ENCODE assay signal across 9 cellular contexts in the genomic region with DNA sequence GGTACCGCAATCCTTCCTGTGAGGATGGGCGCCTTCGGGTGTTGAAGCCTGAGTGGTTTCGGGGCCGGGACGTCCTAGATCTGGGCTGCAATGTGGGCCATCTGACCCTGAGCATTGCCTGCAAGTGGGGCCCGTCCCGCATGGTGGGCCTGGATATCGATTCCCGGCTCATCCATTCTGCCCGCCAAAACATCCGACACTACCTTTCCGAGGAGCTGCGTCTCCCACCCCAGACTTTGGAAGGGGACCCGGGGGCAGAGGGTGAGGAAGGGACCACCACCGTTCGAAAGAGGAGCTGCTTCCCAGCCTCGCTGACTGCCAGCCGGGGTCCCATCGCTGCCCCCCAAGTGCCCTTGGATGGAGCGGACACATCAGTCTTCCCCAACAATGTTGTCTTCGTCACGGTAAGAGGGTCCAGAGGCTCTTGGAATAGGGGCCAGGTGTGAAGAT. TPM values are rescaled to one million over a fixed set of nuclear protein-coding genes. Genes with fewer than 3 reads are reported as not detected.
DNase-seq lines count a peak whose midpoint lies in the region; ATAC-seq and TF ChIP-seq lines count a peak whose summit lies in the region.
"Had no signal": no experiment of that assay in that cellular context is flagged by ENCODE, and none has a peak within 500 bp of the region (broad histone marks: within the 10 kb centered on the region; RNA-seq: fewer than 3 reads in every experiment).

No MANE protein-coding gene starts in this region.

- peak overlapping the region in 3 of 5 donors; percentile 97 to 100 (median 100) for H3K27ac ChIP-seq in adrenal gland
- peak overlapping the region; percentile 20 to 100 (median 99) for H3K27ac ChIP-seq in upper lobe of left lung

- TF ChIP-seq EP300 in upper lobe of left lung (IDR thresholded peaks at IDR 0.05), result no peak

- H3K27me3 Mint-ChIP-seq in activated naive CD4-positive, alpha-beta T cell treated with anti-CD3 and anti-CD28 coated beads, Interleukin-2, amount 50 U/mL, for 24 hours, result no peaks in the 10 kb centered on the region

- 87 to 94% (median 91%) methylated on average over 8 to 23 of the region's 23 CpGs for WGBS in adrenal gland, 4 donors
- 87 to 89% methylated on average over 14 to 23 of the region's 23 CpGs for WGBS in upper lobe of left lung, 2 donors

- H3K36me3 Mint-ChIP-seq in activated naive CD4-positive, alpha-beta T cell treated with anti-CD3 and anti-CD28 coated beads, Interleukin-2, amount 50 U/mL, for 24 hours, result peaks cover 15% of the 10 kb centered on the region

- H3K4me3 Mint-ChIP-seq in activated naive CD4-positive, alpha-beta T cell treated with anti-CD3 and anti-CD28 coated beads, Interleukin-2, amount 50 U/mL, for 24 hours, result peak overlapping the region; percentile 89

- no peak for TF ChIP-seq CTCF in adrenal gland (IDR thresholded peaks at IDR 0.05)
- TF ChIP-seq CTCF in upper lobe of left lung (IDR thresholded peaks at IDR 0.05), result no peak
- no peak for TF ChIP-seq CTCF in GM10248 (IDR thresholded peaks at IDR 0.05; ENCODE audit: control extremely low read depth, extremely low read depth, low read depth, missing control alignments)

- POLR2A ChIA-PET in GM10248 (lab: Yijun Ruan, JAX), result no interaction called here

- intact Hi-C loops in adrenal gland (cut with DNase I), result no loop called here

- TF ChIP-seq POLR2A in adrenal gland (IDR thresholded peaks at IDR 0.05), result no peak
- no peak for TF ChIP-seq POLR2A in upper lobe of left lung (IDR thresholded peaks at IDR 0.05)

- ATAC-seq in upper lobe of left lung (ENCODE audit: low FRiP score in 2 of 2), result no peak

- H3K4me1 ChIP-seq in adrenal gland (replicated peaks in 1 of 2), result peaks cover 29 to 57% of the 10 kb centered on the region in 2 donors
- H3K4me1 ChIP-seq in upper lobe of left lung, result peaks cover 32 to 61% (median 39%) of the 10 kb centered on the region in 4 donors

- H3K9me3 ChIP-seq in adrenal gland (replicated peaks in 1 of 3), result no peaks in the 10 kb centered on the region
- H3K9me3 ChIP-seq in upper lobe of left lung, result peaks cover 0 to 6% (median 0%) of the 10 kb centered on the region in 4 donors

- no peak for DNase-seq in activated naive CD4-positive, alpha-beta T cell treated with anti-CD3 and anti-CD28 coated beads, Interleukin-2, amount 50 U/mL, for 16 hours
- DNase-seq in adrenal gland (peak in 2 of 7 donors; percentile 10 to 54), mesenteric fat pad (ENCODE audit: low spot score) (peak; percentile 84), upper lobe of left lung (no peak), DMS114 treated with DMSO at 0.1 percent for 48 hours (lab: John Stamatoyannopoulos, UW; ENCODE audit: unreplicated experiment) (no peak), GM10248 (ENCODE audit: extremely low spot score) (no peak)
- no peak for DNase-seq in stimulated activated naive CD4-positive, alpha-beta T cell (lab: John Stamatoyannopoulos, UW)
- DNase-seq: DMS79 treated with DMSO at 0.1 percent for 48 hours had no signal

- no peaks in the 10 kb centered on the region for H3K9me3 Mint-ChIP-seq in activated naive CD4-positive, alpha-beta T cell treated with anti-CD3 and anti-CD28 coated beads, Interleukin-2, amount 50 U/mL, for 24 hours

- H3K27ac Mint-ChIP-seq in activated naive CD4-positive, alpha-beta T cell treated with anti-CD3 and anti-CD28 coated beads, Interleukin-2, amount 50 U/mL, for 24 hours, result peak overlapping the region; percentile 70

- no peaks in the 10 kb centered on the region for H3K27me3 ChIP-seq in adrenal gland
- H3K27me3 ChIP-seq in upper lobe of left lung, result no peaks in the 10 kb centered on the region

- H3K4me3 ChIP-seq in adrenal gland, result no peak overlapping the region
- H3K4me3 ChIP-seq in upper lobe of left lung, result peak overlapping the region in 3 of 4 donors; percentile 89 to 94 (median 93)

- H3K36me3 ChIP-seq in adrenal gland (replicated peaks in 1 of 2) (peaks cover 0 to 29% of the 10 kb centered on the region in 2 donors), upper lobe of left lung (peaks cover 5 to 32% (median 26%) of the 10 kb centered on the region in 4 donors)

- CTCF ChIA-PET in GM10248 (lab: Yijun Ruan, JAX), result interaction anchor here (1.0 kb wide), 1 partner anchor 51 kb away, joined by 3 read pairs; no protein-coding TSS in a partner anchor

- peaks cover 45% of the 10 kb centered on the region for H3K4me1 Mint-ChIP-seq in activated naive CD4-positive, alpha-beta T cell treated with anti-CD3 and anti-CD28 coated beads, Interleukin-2, amount 50 U/mL, for 24 hours

RNA-seq across cellular contexts. Expression of gene MEPCE, which starts 1.7 kb away (rescaled TPM):
- 10 to 100 TPM; 24.8 to 76.8 (median 51.8) TPM for total RNA-seq in adrenal gland
- polyA plus RNA-seq in adrenal gland, result 10 to 100 TPM; 36.7 to 54.6 (median 47.9) TPM
- total RNA-seq in mesenteric fat pad, result 25.9 TPM
- total RNA-seq in upper lobe of left lung, result 10 to 100 TPM; 19.3 to 45.4 (median 37.9) TPM

RNA-seq across cellular contexts. Expression of gene ZCWPW1, which starts 2.8 kb away (rescaled TPM):
- total RNA-seq in adrenal gland (1 to 10 TPM; 1.0 to 5.8 (median 3.8) TPM), mesenteric fat pad (3.2 TPM), upper lobe of left lung (1 to 10 TPM; 3.8 to 6.3 (median 5.2) TPM)
- 10 to 100 TPM in 2 of 3 donors, 1 to 10 TPM in 1; 5.0 to 20.2 (median 14.6) TPM for polyA plus RNA-seq in adrenal gland

RNA-seq across cellular contexts. Expression of gene PPP1R35, which starts 5.0 kb away (rescaled TPM):
- total RNA-seq in adrenal gland, result 10 to 100 TPM; 29.9 to 64.9 (median 49.7) TPM
- polyA plus RNA-seq in adrenal gland, result 100 to 1,000 TPM in 2 of 3 donors, 1 to 10 TPM in 1; 8.5 to 283 (median 231) TPM
- total RNA-seq in mesenteric fat pad, result 24.8 TPM
- 10 to 100 TPM; 24.3 to 56.8 (median 30.0) TPM for total RNA-seq in upper lobe of left lung

RNA-seq across cellular contexts. Expression of gene SPACDR, which starts 32.7 kb away (rescaled TPM):
- total RNA-seq in adrenal gland (under 1 TPM in 3 of 8 donors, not detected in 5; 0.36 to 0.50 (median 0.48) TPM), mesenteric fat pad (0.96 TPM), upper lobe of left lung (1 to 10 TPM in 2 of 6 donors, under 1 TPM in 2, not detected in 2; 0.59 to 2.1 (median 1.3) TPM)
- polyA plus RNA-seq in adrenal gland, result 1 to 10 TPM in 2 of 3 donors, not detected in 1; 1.2 to 2.9 TPM

RNA-seq across cellular contexts. Expression of gene TSC22D4, which starts 47.7 kb away (rescaled TPM):
- total RNA-seq in adrenal gland (10 to 100 TPM; 41.4 to 96.1 (median 60.7) TPM), mesenteric fat pad (42.4 TPM), upper lobe of left lung (10 to 100 TPM; 25.7 to 91.2 (median 69.0) TPM)
- 10 to 100 TPM; 11.2 to 80.5 (median 73.6) TPM for polyA plus RNA-seq in adrenal gland

Comparison
In these comparisons a context has a peak if more than half of its experiments do, and no peak if none do; other contexts are left out.
1. H3K4me3 ChIP-seq: peak in upper lobe of left lung (3 of 4); none in adrenal gland (0 of 4).